8 cellular contexts compared by ENCODE assay signal in genomic region chr20:13638162-13638495, GRCh38. TPM values are rescaled to one million over a fixed set of nuclear protein-coding genes. Genes with fewer than 3 reads are reported as not detected.
DNase-seq lines count a peak whose midpoint lies in the region; ATAC-seq and TF ChIP-seq lines count a peak whose summit lies in the region.

No MANE protein-coding gene starts in this region.

- no peaks in the 10 kb centered on the region for H3K4me1 ChIP-seq in iPS-15b (ENCODE audit: control insufficient read depth, insufficient read depth, low read length)

- H3K9me3 Mint-ChIP-seq in HFFc6 (no peaks in the 10 kb centered on the region), activated B cell treated with CpG ODN at 0.5 μM for 24 hours (no peaks in the 10 kb centered on the region)
- no peaks in the 10 kb centered on the region for H3K9me3 Mint-ChIP-seq in stimulated activated naive B cell treated with anti-CD40 and anti-IgM and Interleukin-4, amounts not matched to agents 10 μg/mL and 1 μg/mL and 100 μg/mL, for 72 hours

- TF ChIP-seq CTCF in AG09309 (IDR thresholded peaks at IDR 0.05; ENCODE audit: control insufficient read depth, insufficient read depth, low read depth, low read length, missing control alignments) (no peak), HFFc6 (IDR thresholded peaks at IDR 0.05) (no peak), activated B cell treated with CpG ODN at 0.5 μM for 24 hours (IDR thresholded peaks at IDR 0.05) (no peak)

- H3K36me3 ChIP-seq in iPS-15b (ENCODE audit: control insufficient read depth, insufficient read depth, low read length) = no peaks in the 10 kb centered on the region

- H3K27ac Mint-ChIP-seq in HFFc6 (peak overlapping the region; percentile 94), activated B cell treated with CpG ODN at 0.5 μM for 24 hours (peak overlapping the region; percentile 87)
- H3K27ac Mint-ChIP-seq in stimulated activated naive B cell treated with anti-CD40 and anti-IgM and Interleukin-4, amounts not matched to agents 10 μg/mL and 1 μg/mL and 100 μg/mL, for 72 hours = peak overlapping the region; percentile 75

- intact Hi-C loops in activated B cell treated with CpG ODN at 0.5 μM for 24 hours (cut with micrococcal nuclease) = loop anchor here (1.0 to 5.0 kb wide), 2 partner anchors 74 to 146 kb away; partner anchors contain the start of gene ESF1

- H3K4me1 Mint-ChIP-seq in HFFc6 (ENCODE audit: low read depth) (peaks cover 25% of the 10 kb centered on the region), activated B cell treated with CpG ODN at 0.5 μM for 24 hours (peaks cover 14% of the 10 kb centered on the region)
- H3K4me1 Mint-ChIP-seq in stimulated activated naive B cell treated with anti-CD40 and anti-IgM and Interleukin-4, amounts not matched to agents 10 μg/mL and 1 μg/mL and 100 μg/mL, for 72 hours = peaks cover 12 to 16% of the 10 kb centered on the region in 2 donors

- H3K4me3 ChIP-seq in AG09309 (ENCODE audit: control insufficient read depth, low read depth, low read length) (peak overlapping the region; percentile 92), iPS-15b (ENCODE audit: low read depth, low read length) (peak overlapping the region; percentile 97)

- H3K36me3 Mint-ChIP-seq in HFFc6 (ENCODE audit: low read depth) (no peaks in the 10 kb centered on the region), activated B cell treated with CpG ODN at 0.5 μM for 24 hours (ENCODE audit: low read depth) (peaks cover 5% of the 10 kb centered on the region)
- H3K36me3 Mint-ChIP-seq in stimulated activated naive B cell treated with anti-CD40 and anti-IgM and Interleukin-4, amounts not matched to agents 10 μg/mL and 1 μg/mL and 100 μg/mL, for 72 hours = peaks cover 0 to 4% of the 10 kb centered on the region in 2 donors

- no peaks in the 10 kb centered on the region for H3K27me3 ChIP-seq in iPS-15b (ENCODE audit: control insufficient read depth, insufficient read depth, low read length)

- peaks cover 10% of the 10 kb centered on the region for H3K27me3 Mint-ChIP-seq in HFFc6 (ENCODE audit: insufficient read depth)
- H3K27me3 Mint-ChIP-seq in activated B cell treated with CpG ODN at 0.5 μM for 24 hours = peaks cover 14% of the 10 kb centered on the region
- peaks cover 11 to 14% of the 10 kb centered on the region in 2 donors for H3K27me3 Mint-ChIP-seq in stimulated activated naive B cell treated with anti-CD40 and anti-IgM and Interleukin-4, amounts not matched to agents 10 μg/mL and 1 μg/mL and 100 μg/mL, for 72 hours

- no peak overlapping the region for H3K9ac ChIP-seq in iPS-15b (ENCODE audit: low read depth, low read length)

- H3K4me3 Mint-ChIP-seq in HFFc6 (peak overlapping the region; percentile 97), activated B cell treated with CpG ODN at 0.5 μM for 24 hours (peak overlapping the region; percentile 90)
- H3K4me3 Mint-ChIP-seq in stimulated activated naive B cell treated with anti-CD40 and anti-IgM and Interleukin-4, amounts not matched to agents 10 μg/mL and 1 μg/mL and 100 μg/mL, for 72 hours = peak overlapping the region; percentile 86 to 97

- no peak for ATAC-seq in activated B cell treated with CpG ODN at 0.5 μM for 24 hours (ENCODE audit: low read depth)
- no peak for ATAC-seq in stimulated activated naive B cell treated with anti-CD40 and anti-IgM and Interleukin-4, amounts not matched to agents 10 μg/mL and 1 μg/mL and 100 μg/mL, for 72 hours (replicated peaks)

- CTCF ChIA-PET in activated B cell treated with CpG ODN at 0.5 μM for 24 hours (lab: Charles Lee) = no interaction called here

- no peak for DNase-seq in AG09309 (ENCODE audit: low read depth)
- DNase-seq in HFFc6 = no peak
- no peak for DNase-seq in activated B cell treated with CpG ODN at 0.5 μM for 24 hours
- no peak for DNase-seq in stimulated activated naive B cell treated with anti-CD40 and anti-IgM and Interleukin-4, amounts not matched to agents 10 μg/mL and 1 μg/mL and 100 μg/mL, for 72 hours
- DNase-seq in DMS79 treated with DMSO at 0.1 percent for 48 hours (lab: John Stamatoyannopoulos, UW) = no peak
- no peak for DNase-seq in ecto neural progenitor cell (ENCODE audit: low spot score)
- no peak for DNase-seq in islet precursor cell

- no peaks in the 10 kb centered on the region for H3K9me3 ChIP-seq in iPS-15b (ENCODE audit: control insufficient read depth, insufficient read depth, low read length)

- POLR2A ChIA-PET in activated B cell treated with CpG ODN at 0.5 μM for 24 hours (lab: Charles Lee) = no interaction called here

RNA-seq across cellular contexts. Expression of gene TASP1, which starts 0.6 kb away (rescaled TPM):
- 1 to 10 TPM; 5.2 to 6.4 (median 6.0) TPM for total RNA-seq in HFFc6 (2021; fragmentation: NEBNext Ultra II Directional; extraction: Animal tissue kit (Norgen Biotek cat#: 25700))
- total RNA-seq in activated B cell treated with CpG ODN at 0.5 μM for 24 hours = 17.6 and 20.6 TPM in 2 replicates
